Comparison of ENCODE assay signal across 1 cellular context in genomic region chr3:151290673-151291072, GRCh38.
TF ChIP-seq lines count a peak whose summit lies in the region.

No MANE protein-coding gene starts in this region.

TF ChIP-seq in GM12878, 131 proteins besides CTCF, POLR2A, EP300 and RAD21:
- TF ChIP-seq BRCA1 (IDR thresholded peaks at IDR 0.05; ENCODE audit: low read depth, low read length) = no peak
- TF ChIP-seq PBX3 (IDR thresholded peaks at IDR 0.05; ENCODE audit: insufficient replicate concordance, low read depth, low read length) = no peak
- TF ChIP-seq BCLAF1 (IDR thresholded peaks at IDR 0.05) = no peak
- no peak for TF ChIP-seq CHD2 (IDR thresholded peaks at IDR 0.05; ENCODE audit: borderline replicate concordance, low read depth, low read length)
- no peak for TF ChIP-seq ATF3 (IDR thresholded peaks at IDR 0.05; ENCODE audit: borderline replicate concordance, extremely low read depth, low read depth, low read length)
- no peak for TF ChIP-seq NFXL1 (IDR thresholded peaks at IDR 0.05; ENCODE audit: borderline replicate concordance)
- no peak for TF ChIP-seq ZNF687 (IDR thresholded peaks at IDR 0.05)
- no peak for TF ChIP-seq CBFB (IDR thresholded peaks at IDR 0.05; ENCODE audit: low read depth)
- TF ChIP-seq RB1 (IDR thresholded peaks at IDR 0.05; ENCODE audit: borderline replicate concordance) = no peak
- TF ChIP-seq CBX3 (IDR thresholded peaks at IDR 0.05; ENCODE audit: borderline replicate concordance, low read depth) = no peak
- no peak for TF ChIP-seq PKNOX1 (IDR thresholded peaks at IDR 0.05)
- TF ChIP-seq NKRF (conservative IDR thresholded peaks at IDR 0.05) = no peak
TF ChIP-seq in GM12878: peak in this region for 0.
